ENCODE assay signal across 21 cellular contexts in the genomic region with DNA sequence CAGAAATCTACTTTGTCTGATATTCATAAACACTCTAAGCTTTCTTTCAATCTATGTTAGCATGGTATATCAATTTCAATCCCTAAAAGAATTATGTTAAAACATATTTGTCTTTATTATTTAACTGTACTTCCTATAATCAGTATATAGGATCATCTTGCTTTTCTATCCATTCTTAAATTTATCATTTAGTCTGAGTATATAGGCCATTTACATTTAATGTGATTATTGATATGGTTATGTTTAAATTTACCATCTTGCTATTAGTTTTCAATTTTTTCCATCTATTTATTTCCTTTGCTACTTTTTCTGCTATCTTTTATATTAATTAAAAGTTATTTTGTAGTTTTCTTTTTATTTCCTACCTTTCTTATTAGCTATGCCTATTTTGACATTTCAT.
"Had no signal": no experiment of that assay in that cellular context is flagged by ENCODE, and none has a peak within 500 bp of the region (broad histone marks: within the 10 kb centered on the region; RNA-seq: fewer than 3 reads in every experiment).

No MANE protein-coding gene starts in this region.

- H3K4me1 ChIP-seq: colonic mucosa, heart left ventricle, left lung, lower lobe of right lung had no signal

- H3K27ac ChIP-seq: colonic mucosa, esophagus muscularis mucosa, foreskin keratinocyte, hepatocyte, left lung, lower lobe of right lung had no signal

- H3K36me3 ChIP-seq: colonic mucosa, esophagus muscularis mucosa, gastroesophageal sphincter, heart left ventricle, left lung, lower lobe of right lung had no signal

- H3K27me3 ChIP-seq: colonic mucosa, esophagus muscularis mucosa, foreskin keratinocyte, gastroesophageal sphincter, heart left ventricle, hepatocyte, left lung had no signal

- FAIRE-seq: endothelial cell of umbilical vein had no signal

- H3K9me3 ChIP-seq: colonic mucosa, esophagus muscularis mucosa, gastroesophageal sphincter, heart left ventricle, left lung, lower lobe of right lung, mucosa of descending colon had no signal

- ATAC-seq: effector memory CD8-positive, alpha-beta T cell; foreskin keratinocyte; gastroesophageal sphincter; heart left ventricle; left cardiac atrium; left lung; left ventricle myocardium superior; lower lobe of right lung; mucosa of descending colon had no signal

- DNase-seq: colonic mucosa; cortex of kidney; effector CD8-positive, alpha-beta T cell; effector memory CD8-positive, alpha-beta T cell; endodermal cell; foreskin keratinocyte; heart left ventricle; hypothalamus; immature natural killer cell; islet precursor cell; left cardiac atrium; left lung; left ventricle myocardium superior; lower lobe of right lung; mesenchymal stem cell; mucosa of descending colon; naive B cell had no signal

- H3K4me3 ChIP-seq: colonic mucosa, esophagus muscularis mucosa, gastroesophageal sphincter, heart left ventricle, hepatocyte, left lung, lower lobe of right lung, mucosa of descending colon had no signal
